Comparison of ENCODE assay signal across 1 cellular context in the genomic region with DNA sequence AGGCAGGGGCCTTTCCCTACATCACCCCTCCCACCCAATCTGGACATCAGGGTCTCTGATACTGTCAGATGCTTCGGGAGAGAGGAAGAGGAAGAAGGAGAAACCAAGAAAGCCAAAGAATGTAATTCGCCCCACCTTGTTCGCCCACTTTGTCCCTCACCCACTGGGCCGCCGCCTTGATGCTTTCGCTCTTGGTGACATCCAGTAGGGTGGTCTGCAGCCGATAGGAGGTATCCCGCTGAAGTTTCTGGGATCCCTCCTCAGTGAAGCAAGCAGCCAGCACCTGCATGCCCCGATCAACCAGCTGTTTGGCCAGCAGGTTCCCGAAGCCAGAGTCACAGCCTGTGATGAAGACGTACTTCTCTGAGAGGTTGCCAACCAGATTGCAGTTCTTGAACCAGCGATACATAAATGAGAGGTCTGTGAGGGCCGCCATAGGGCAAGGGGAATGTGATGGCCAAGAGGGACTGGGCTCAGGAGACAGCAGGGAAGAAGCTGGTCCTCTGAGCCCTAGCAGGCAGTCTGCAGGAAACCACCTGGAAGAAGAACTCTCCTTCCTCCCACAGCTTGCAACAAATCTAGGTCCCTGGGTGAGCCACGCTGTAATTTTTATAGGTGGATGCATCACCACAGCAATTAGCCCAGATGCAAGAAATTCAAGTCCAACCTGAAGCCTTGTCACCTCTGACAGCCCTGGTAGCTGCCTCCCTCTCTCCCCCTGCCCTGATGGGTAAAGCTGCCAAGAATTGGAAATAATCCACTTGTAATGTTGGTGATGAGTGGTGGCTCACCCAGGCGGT.
TF ChIP-seq lines count a peak whose summit lies in the region.

A gene (minus strand): TSS at position 583 of the 800 bp plus-strand sequence. CDS start 147 bp downstream, at position 436.

TF ChIP-seq in A549, 52 proteins besides CTCF, POLR2A, EP300 and RAD21 (continued from another document):
- no peak for TF ChIP-seq GATA3 (IDR thresholded peaks at IDR 0.05; ENCODE audit: borderline replicate concordance)
- TF ChIP-seq, protein P1, sequence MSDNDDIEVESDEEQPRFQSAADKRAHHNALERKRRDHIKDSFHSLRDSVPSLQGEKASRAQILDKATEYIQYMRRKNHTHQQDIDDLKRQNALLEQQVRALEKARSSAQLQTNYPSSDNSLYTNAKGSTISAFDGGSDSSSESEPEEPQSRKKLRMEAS (IDR thresholded peaks at IDR 0.05): no peak
